In the genomic region with DNA sequence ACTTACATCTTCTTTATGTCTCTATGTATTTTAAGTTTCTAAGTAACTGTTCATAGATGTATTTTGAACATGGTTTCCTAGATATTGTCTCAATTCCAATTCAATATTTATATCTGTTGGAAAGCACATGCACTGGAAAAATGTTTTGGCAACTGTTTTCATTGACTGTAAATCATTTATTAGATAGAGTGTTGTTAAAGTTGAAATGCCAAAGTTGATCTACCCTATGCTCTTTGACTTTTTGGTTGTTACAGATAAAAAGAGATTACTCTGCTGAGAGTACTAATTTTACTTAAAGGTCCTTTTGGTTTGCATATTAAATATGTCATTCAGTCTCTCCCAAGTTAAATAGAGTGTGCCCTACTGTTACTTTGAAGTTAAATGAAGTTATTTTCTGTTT, we compare ENCODE assay signal across 9 cellular contexts.
"Had no signal": no experiment of that assay in that cellular context is flagged by ENCODE, and none has a peak within 500 bp of the region (broad histone marks: within the 10 kb centered on the region; RNA-seq: fewer than 3 reads in every experiment).

No MANE protein-coding gene starts in this region.

- ATAC-seq: HCT116, K562 had no signal

- H3K9ac ChIP-seq: GM23248 had no signal

- H3K4me1 ChIP-seq: HAP-1 had no signal

- H3K9me3 ChIP-seq: HAP-1 had no signal

- FAIRE-seq: K562 had no signal

- H3K4me3 ChIP-seq: GM23248, HAP-1, K562 had no signal

- DNase-seq: GM23248, GOT3, H7, HFFc6, IMR-90 had no signal

- H3K36me3 ChIP-seq: HAP-1 had no signal

- H3K27ac ChIP-seq: GM23248, HL-60 had no signal

- H2AFZ ChIP-seq: GM23248 had no signal
